ENCODE assay signal across 19 cellular contexts in genomic region chr6:70847685-70848084, GRCh38.
"Had no signal": no experiment of that assay in that cellular context is flagged by ENCODE, and none has a peak within 500 bp of the region (broad histone marks: within the 10 kb centered on the region; RNA-seq: fewer than 3 reads in every experiment).

No MANE protein-coding gene starts in this region.

- H3K4me3 Mint-ChIP-seq: activated naive CD8-positive, alpha-beta T cell treated with anti-CD3 and anti-CD28 coated beads for 36 hours; activated T-cell treated with anti-CD3 and anti-CD28 coated beads, Interleukin-2, amount 50 U/mL, for 4 hours; stimulated activated memory B cell treated with anti-CD40 and anti-IgM and Interleukin-4, amounts not matched to agents 10 μg/mL and 1 μg/mL and 100 μg/mL, for 72 hours; WTC11 had no signal

- H3K27ac Mint-ChIP-seq: activated naive CD8-positive, alpha-beta T cell treated with anti-CD3 and anti-CD28 coated beads for 36 hours; activated T-helper 2 cell treated with anti-CD3 and anti-CD28 coated beads, Interferon-gamma antibody, Interleukin-2, Interleukin-4, amounts not matched to agents 10 μg/mL and 5 μg/mL and 100 μg/mL, durations not matched to agents 14 hours and 24 hours and 36 hours; stimulated activated memory B cell treated with anti-CD40 and anti-IgM and Interleukin-4, amounts not matched to agents 10 μg/mL and 1 μg/mL and 100 μg/mL, for 72 hours; WTC11 had no signal

- H3K27me3 ChIP-seq: colonic mucosa, esophagus squamous epithelium, gastrocnemius medialis, transverse colon, uterus had no signal

- ATAC-seq: activated T-cell treated with anti-CD3 and anti-CD28 coated beads, Interleukin-2, amount 50 U/mL, for 4 hours; gastrocnemius medialis; left ventricle myocardium superior; sciatic nerve; stimulated activated memory B cell treated with anti-CD40 and anti-IgM and Interleukin-4, amounts not matched to agents 10 μg/mL and 1 μg/mL and 100 μg/mL, for 72 hours; WTC11 had no signal

- H3K27ac ChIP-seq: colonic mucosa, esophagus squamous epithelium, gastrocnemius medialis, transverse colon, uterus had no signal

- H3K36me3 ChIP-seq: colonic mucosa, transverse colon, uterus had no signal

- H3K27me3 Mint-ChIP-seq: activated naive CD8-positive, alpha-beta T cell treated with anti-CD3 and anti-CD28 coated beads for 36 hours; stimulated activated memory B cell treated with anti-CD40 and anti-IgM and Interleukin-4, amounts not matched to agents 10 μg/mL and 1 μg/mL and 100 μg/mL, for 72 hours had no signal

- H3K4me1 ChIP-seq: colonic mucosa, gastrocnemius medialis, transverse colon, uterus had no signal

- H3K9me3 ChIP-seq: colonic mucosa, esophagus squamous epithelium, gastrocnemius medialis, transverse colon, uterus had no signal

- H3K4me1 Mint-ChIP-seq: activated naive CD8-positive, alpha-beta T cell treated with anti-CD3 and anti-CD28 coated beads for 36 hours had no signal

- DNase-seq: activated naive CD4-positive, alpha-beta T cell; activated naive CD8-positive, alpha-beta T cell treated with anti-CD3 and anti-CD28 coated beads for 36 hours; activated T-cell treated with anti-CD3 and anti-CD28 coated beads, Interleukin-2, amount 50 U/mL, for 4 hours; colonic mucosa; esophagus squamous epithelium; gastrocnemius medialis; head of caudate nucleus; hypothalamus; left ventricle myocardium superior; mesenchymal stem cell; small intestine; stimulated activated CD4-positive, alpha-beta T cell treated with anti-CD3 and anti-CD28 coated beads, Interleukin-2, amount 100 ng/mL, for 24 hours; T1000; transverse colon; uterus had no signal

- H3K4me3 ChIP-seq: colonic mucosa, esophagus squamous epithelium, gastrocnemius medialis, transverse colon, uterus had no signal

- H3K9me3 Mint-ChIP-seq: activated naive CD8-positive, alpha-beta T cell treated with anti-CD3 and anti-CD28 coated beads for 36 hours; activated T-cell treated with anti-CD3 and anti-CD28 coated beads, Interleukin-2, amount 50 U/mL, for 4 hours; activated T-helper 2 cell treated with anti-CD3 and anti-CD28 coated beads, Interferon-gamma antibody, Interleukin-2, Interleukin-4, amounts not matched to agents 10 μg/mL and 5 μg/mL and 100 μg/mL, durations not matched to agents 14 hours and 24 hours and 36 hours; stimulated activated memory B cell treated with anti-CD40 and anti-IgM and Interleukin-4, amounts not matched to agents 10 μg/mL and 1 μg/mL and 100 μg/mL, for 72 hours had no signal
